Comparison of ENCODE assay signal across 8 cellular contexts in the genomic region with DNA sequence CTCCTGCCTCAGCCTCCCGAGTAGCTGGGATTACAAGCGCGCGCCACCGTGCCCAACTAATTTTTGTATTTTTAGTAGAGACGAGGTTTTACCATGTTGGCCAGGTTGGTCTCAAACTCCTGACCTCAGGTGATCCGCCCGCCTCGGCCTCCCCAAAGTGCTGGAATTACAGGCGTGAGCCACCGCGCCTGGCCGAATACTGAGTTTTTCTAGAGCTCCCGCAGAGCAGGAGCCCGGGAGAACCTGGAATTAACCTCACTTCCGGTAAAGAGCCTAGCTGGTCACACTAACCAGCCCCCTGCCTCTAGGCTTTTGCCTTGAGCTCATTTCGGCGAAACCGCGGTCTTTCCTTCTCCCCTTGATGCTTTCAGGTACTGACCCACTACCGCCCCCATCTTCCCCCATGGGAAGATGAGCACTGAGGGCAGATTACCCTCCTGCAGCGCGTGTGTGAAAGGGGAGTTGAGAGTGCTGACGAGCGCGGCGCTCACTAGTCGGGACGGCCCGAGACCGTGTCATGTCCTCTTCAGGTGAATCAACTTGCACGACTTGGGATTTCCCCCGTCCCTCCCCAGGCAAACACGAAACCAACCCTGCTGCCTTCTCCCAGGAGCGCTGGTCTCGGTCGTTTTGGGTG. TPM values are rescaled to one million over a fixed set of nuclear protein-coding genes. Genes with fewer than 3 reads are reported as not detected.
A peak's percentile ranks its signal among the peaks of the same experiment; 100 is the strongest.
DNase-seq lines count a peak whose midpoint lies in the region; ATAC-seq and TF ChIP-seq lines count a peak whose summit lies in the region.

No MANE protein-coding gene starts in this region.

- H3K27me3 Mint-ChIP-seq in activated CD8-positive, alpha-beta T cell treated with anti-CD3 and anti-CD28 coated beads for 36 hours = no peaks in the 10 kb centered on the region
- no peaks in the 10 kb centered on the region for H3K27me3 Mint-ChIP-seq in naive thymus-derived CD8-positive, alpha-beta T cell

- peak; percentile 20 for ATAC-seq in GM18858 (IDR thresholded peaks at IDR 0.05; ENCODE audit: unreplicated experiment)
- ATAC-seq in HG03045 (IDR thresholded peaks at IDR 0.05; ENCODE audit: unreplicated experiment) = peak; percentile 34
- peak; percentile 52 for ATAC-seq in activated CD8-positive, alpha-beta T cell treated with anti-CD3 and anti-CD28 coated beads for 36 hours
- peak; percentile 62 to 69 for ATAC-seq in naive thymus-derived CD8-positive, alpha-beta T cell

- peak; percentile 30 for TF ChIP-seq CTCF in AG09309 (IDR thresholded peaks at IDR 0.05; ENCODE audit: control insufficient read depth, insufficient read depth, low read depth, low read length, missing control alignments)
- no peak for TF ChIP-seq CTCF in activated CD8-positive, alpha-beta T cell treated with anti-CD3 and anti-CD28 coated beads for 36 hours (IDR thresholded peaks at IDR 0.05)

- peak overlapping the region; percentile 99 for H3K27ac Mint-ChIP-seq in activated CD8-positive, alpha-beta T cell treated with anti-CD3 and anti-CD28 coated beads for 36 hours
- peak overlapping the region; percentile 96 to 100 (median 99) for H3K27ac Mint-ChIP-seq in naive thymus-derived CD8-positive, alpha-beta T cell

- POLR2A ChIA-PET in activated CD8-positive, alpha-beta T cell treated with anti-CD3 and anti-CD28 coated beads for 36 hours (lab: Charles Lee) = interaction anchor here (0.6 to 11.5 kb wide), 20 partner anchors 8 to 224 kb away, joined by 3 to 480 read pairs (median 4); a partner anchor contains a TSS
- POLR2A ChIA-PET in naive thymus-derived CD8-positive, alpha-beta T cell (lab: Charles Lee) = interaction anchor here (0.5 to 7.5 kb wide), 19 partner anchors 8 to 683 kb away, joined by 3 to 365 read pairs (median 7); a partner anchor contains a TSS

- H3K9me3 Mint-ChIP-seq in activated CD8-positive, alpha-beta T cell treated with anti-CD3 and anti-CD28 coated beads for 36 hours = no peaks in the 10 kb centered on the region
- H3K9me3 Mint-ChIP-seq in naive thymus-derived CD8-positive, alpha-beta T cell = no peaks in the 10 kb centered on the region

- CTCF ChIA-PET in activated CD8-positive, alpha-beta T cell treated with anti-CD3 and anti-CD28 coated beads for 36 hours (lab: Charles Lee) = interaction anchor here (0.7 to 13.9 kb wide), 34 partner anchors 8 to 409 kb away, joined by 3 to 609 read pairs (median 10); a partner anchor contains a TSS

- H3K36me3 ChIP-seq in endocrine pancreas (ENCODE audit: control insufficient read depth, insufficient read depth, low read length) = peaks cover 2% of the 10 kb centered on the region
- H3K36me3 ChIP-seq in subcutaneous abdominal adipose tissue (ENCODE audit: control insufficient read depth in 5 of 5, insufficient read depth in 5 of 5, low read length in 5 of 5) = peaks cover 5 to 20% (median 19%) of the 10 kb centered on the region in 5 donors

- H3K9ac ChIP-seq in endocrine pancreas (ENCODE audit: control insufficient read depth, insufficient read depth, low read length) = peak overlapping the region; percentile 99
- peak overlapping the region; percentile 41 to 95 (median 87) for H3K9ac ChIP-seq in subcutaneous abdominal adipose tissue (ENCODE audit: low read length in 5 of 5)

- peak overlapping the region; percentile 66 for H3K4me3 ChIP-seq in AG09309 (ENCODE audit: control insufficient read depth, low read depth, low read length)
- H3K4me3 ChIP-seq in endocrine pancreas (ENCODE audit: control insufficient read depth, insufficient read depth, low read length) = peak overlapping the region; percentile 72
- H3K4me3 ChIP-seq in subcutaneous abdominal adipose tissue (ENCODE audit: low read depth in 1 of 5, low read length in 5 of 5) = peak overlapping the region; percentile 79 to 99 (median 91)

- H3K27ac ChIP-seq in subcutaneous abdominal adipose tissue (ENCODE audit: low read depth, low read length) = peak overlapping the region; percentile 86

- H3K9me3 ChIP-seq in endocrine pancreas (ENCODE audit: control insufficient read depth, low read length) = no peaks in the 10 kb centered on the region
- no peaks in the 10 kb centered on the region for H3K9me3 ChIP-seq in subcutaneous abdominal adipose tissue (ENCODE audit: control insufficient read depth in 5 of 5, low read length in 5 of 5)

- intact Hi-C loops in activated CD8-positive, alpha-beta T cell treated with anti-CD3 and anti-CD28 coated beads for 36 hours (cut with micrococcal nuclease) = loop anchor here (1.0 to 5.0 kb wide), 5 partner anchors 22 to 221 kb away; a partner anchor contains a TSS

- H3K27me3 ChIP-seq in endocrine pancreas (ENCODE audit: control insufficient read depth, insufficient read depth, low read length) (no peaks in the 10 kb centered on the region), subcutaneous abdominal adipose tissue (ENCODE audit: control insufficient read depth in 5 of 5, insufficient read depth in 4 of 5, low read length in 5 of 5) (no peaks in the 10 kb centered on the region)

- DNase-seq in AG09309 (ENCODE audit: low read depth) (no peak), NCI-H524 (lab: John Stamatoyannopoulos, UW) (peak; percentile 96 to 97)
- DNase-seq in activated CD8-positive, alpha-beta T cell treated with anti-CD3 and anti-CD28 coated beads for 36 hours = peak; percentile 97
- peak; percentile 72 to 92 (median 82) for DNase-seq in naive thymus-derived CD8-positive, alpha-beta T cell

- H3K4me1 ChIP-seq in endocrine pancreas (ENCODE audit: control insufficient read depth, insufficient read depth, low read length) = peaks cover 6% of the 10 kb centered on the region
- H3K4me1 ChIP-seq in subcutaneous abdominal adipose tissue (ENCODE audit: control insufficient read depth in 5 of 5, insufficient read depth in 5 of 5, low read length in 5 of 5) = peaks cover 5 to 43% (median 36%) of the 10 kb centered on the region in 5 donors

- peak overlapping the region; percentile 100 for H3K4me3 Mint-ChIP-seq in activated CD8-positive, alpha-beta T cell treated with anti-CD3 and anti-CD28 coated beads for 36 hours
- peak overlapping the region; percentile 95 to 100 (median 98) for H3K4me3 Mint-ChIP-seq in naive thymus-derived CD8-positive, alpha-beta T cell

- H3K4me1 Mint-ChIP-seq in activated CD8-positive, alpha-beta T cell treated with anti-CD3 and anti-CD28 coated beads for 36 hours (ENCODE audit: low read depth) = peaks cover 35% of the 10 kb centered on the region
- peaks cover 18 to 54% (median 44%) of the 10 kb centered on the region in 4 donors for H3K4me1 Mint-ChIP-seq in naive thymus-derived CD8-positive, alpha-beta T cell

- H3K36me3 Mint-ChIP-seq in activated CD8-positive, alpha-beta T cell treated with anti-CD3 and anti-CD28 coated beads for 36 hours (ENCODE audit: low read depth) = peaks cover 30% of the 10 kb centered on the region
- peaks cover 3 to 25% (median 5%) of the 10 kb centered on the region in 3 donors for H3K36me3 Mint-ChIP-seq in naive thymus-derived CD8-positive, alpha-beta T cell

RNA-seq across cellular contexts. Expression of a gene that starts 0.7 kb away (rescaled TPM):
- 1 to 10 TPM; 3.6 to 3.9 TPM for total RNA-seq in activated CD8-positive, alpha-beta T cell treated with anti-CD3 and anti-CD28 coated beads for 36 hours
- total RNA-seq in naive thymus-derived CD8-positive, alpha-beta T cell = 10 to 100 TPM; 12.8 to 15.1 TPM
- polyA plus RNA-seq in naive thymus-derived CD8-positive, alpha-beta T cell = 1 to 10 TPM; 3.2 to 4.0 (median 3.4) TPM

RNA-seq across cellular contexts. Expression of a gene that starts 1.8 kb away (rescaled TPM):
- 1 to 10 TPM; 6.5 to 8.7 TPM for total RNA-seq in activated CD8-positive, alpha-beta T cell treated with anti-CD3 and anti-CD28 coated beads for 36 hours
- total RNA-seq in naive thymus-derived CD8-positive, alpha-beta T cell = under 1 TPM in 1 of 2 experiments, not detected in 1; 0.88 TPM
- under 1 TPM in 1 of 3 donors, not detected in 2; 0.22 TPM for polyA plus RNA-seq in naive thymus-derived CD8-positive, alpha-beta T cell

RNA-seq across cellular contexts. Expression of a gene that starts 8.1 kb away (rescaled TPM):
- 1,000 to 10,000 TPM; 2,633 to 2,644 TPM for total RNA-seq in activated CD8-positive, alpha-beta T cell treated with anti-CD3 and anti-CD28 coated beads for 36 hours
- 1,000 to 10,000 TPM; 3,189 to 3,253 TPM for total RNA-seq in naive thymus-derived CD8-positive, alpha-beta T cell
- 1,000 to 10,000 TPM; 6,432 to 6,679 (median 6,593) TPM for polyA plus RNA-seq in naive thymus-derived CD8-positive, alpha-beta T cell

RNA-seq across cellular contexts. Expression of a gene that starts 10.2 kb away (rescaled TPM):
- 10 to 100 TPM in 1 of 2 experiments, 1 to 10 TPM in 1; 9.8 to 14.4 TPM for total RNA-seq in activated CD8-positive, alpha-beta T cell treated with anti-CD3 and anti-CD28 coated beads for 36 hours
- 1 to 10 TPM; 5.0 to 5.7 TPM for total RNA-seq in naive thymus-derived CD8-positive, alpha-beta T cell
- polyA plus RNA-seq in naive thymus-derived CD8-positive, alpha-beta T cell = 10 to 100 TPM in 1 of 3 donors, 1 to 10 TPM in 2; 3.3 to 10.2 (median 7.7) TPM

RNA-seq across cellular contexts. Expression of a gene that starts 16.0 kb away (rescaled TPM):
- total RNA-seq in activated CD8-positive, alpha-beta T cell treated with anti-CD3 and anti-CD28 coated beads for 36 hours = 100 to 1,000 TPM; 140 to 151 TPM
- 10 to 100 TPM; 32.3 to 36.2 TPM for total RNA-seq in naive thymus-derived CD8-positive, alpha-beta T cell
- polyA plus RNA-seq in naive thymus-derived CD8-positive, alpha-beta T cell = 1 to 10 TPM in 2 of 3 donors, under 1 TPM in 1; 0.99 to 1.3 (median 1.0) TPM
